Comparison of ENCODE assay signal across 7 cellular contexts in genomic region chr10:48125631-48126030, GRCh38.
DNase-seq lines count a peak whose midpoint lies in the region; ATAC-seq, FAIRE-seq and TF ChIP-seq lines count a peak whose summit lies in the region.
"Not testable (repeated sequence)": the region's sequence is repeated elsewhere in the genome, so short reads cannot be mapped to it uniquely, and the experiment has no call there.

No MANE protein-coding gene starts in this region.

- H3K4me1 Mint-ChIP-seq in H9; osteocyte (ENCODE audit: unreplicated experiment): not testable (repeated sequence)

- TF ChIP-seq RAD21 in A549 (conservative IDR thresholded peaks at IDR 0.05 in 1 of 2, IDR thresholded peaks at IDR 0.05 in 1 of 2), result peak in 1 of 2 experiments; percentile 10; a peak in 1 of 5 replicates

- not testable (repeated sequence) for H2BK120ac ChIP-seq in H9 (ENCODE audit: low read depth, low read length, poor library complexity, severe bottlenecking)

- not testable (repeated sequence) for H3K27ac Mint-ChIP-seq in H9; osteocyte (ENCODE audit: unreplicated experiment)

- not testable (repeated sequence) for H4K8ac ChIP-seq in H9 (replicated peaks; ENCODE audit: insufficient read length, low read depth, low read length)

- TF ChIP-seq EP300 in A549 (IDR thresholded peaks at IDR 0.05), result not testable (repeated sequence)

- H3K27ac ChIP-seq in A549; H9 (ENCODE audit: insufficient read length, low read depth, low read length): not testable (repeated sequence)

- not testable (repeated sequence) for H3K4me1 ChIP-seq in A549; H9 (ENCODE audit: insufficient read depth, low read length)

- not testable (repeated sequence) for H4K5ac ChIP-seq in H9 (ENCODE audit: insufficient read length, low read depth, low read length)

- H3K79me2 ChIP-seq in H9 (ENCODE audit: insufficient read depth, low read length), result not testable (repeated sequence)

- H3K4me3 Mint-ChIP-seq in H9; osteocyte (ENCODE audit: unreplicated experiment): not testable (repeated sequence)

- H2BK5ac ChIP-seq in H9 (ENCODE audit: insufficient read length, low read length), result not testable (repeated sequence)

- not testable (repeated sequence) for TF ChIP-seq POLR2A in A549 (IDR thresholded peaks at IDR 0.05; ENCODE audit: low read length)

- H3K9me3 Mint-ChIP-seq in H9; osteocyte (ENCODE audit: unreplicated experiment): not testable (repeated sequence)

- CTCF ChIA-PET in A549 (lab: Yijun Ruan, JAX), result not testable (repeated sequence)

- not testable (repeated sequence) for H3K27me3 ChIP-seq in H9 (ENCODE audit: insufficient read depth, low read length)

- H3K79me1 ChIP-seq in H9 (ENCODE audit: insufficient read depth, low read depth, low read length, poor library complexity, severe bottlenecking), result not testable (repeated sequence)

- 0% methylated on average over 2 of the region's 2 CpGs for WGBS in A549 (ENCODE audit: missing lambda C conversion rate)
- no CpG with 5 or more reads among the region's 2 CpGs for WGBS in H9 (ENCODE audit: extremely low coverage, insufficient read length, low lambda C conversion rate)

- not testable (repeated sequence) for H4K20me1 ChIP-seq in H9 (ENCODE audit: control insufficient read depth, insufficient read depth, insufficient read length)

- POLR2A ChIA-PET in A549 (lab: Yijun Ruan, JAX), result not testable (repeated sequence)

- not testable (repeated sequence) for FAIRE-seq in A549 (lab: Jason Lieb, UNC)

- not testable (repeated sequence) for DNase-seq in A549 (ENCODE audit: low read depth in 1 of 2, low spot score in 1 of 2); H9; left colon; osteocyte (ENCODE audit: extremely low spot score, unreplicated experiment)
- DNase-seq in OCI-M1 (lab: John Stamatoyannopoulos, UW) (peak; percentile 25), amniotic epithelial cell (ENCODE audit: low read depth) (peak; percentile 0), choroid plexus epithelial cell (ENCODE audit: low read depth) (peak; percentile 2)

- not testable (repeated sequence) for H3K9me3 ChIP-seq in A549; H9 (ENCODE audit: control insufficient read depth, low read depth, low read length)

- not testable (repeated sequence) for H3T11ph ChIP-seq in H9 (ENCODE audit: low read length)

- H4K91ac ChIP-seq in H9 (ENCODE audit: insufficient read length, low read depth, low read length), result not testable (repeated sequence)

- not testable (repeated sequence) for H2BK12ac ChIP-seq in H9 (ENCODE audit: insufficient read length, low read depth, low read length)

- not testable (repeated sequence) for H3K14ac ChIP-seq in H9 (ENCODE audit: insufficient read depth, low read length)

- H3K23me2 ChIP-seq in H9 (ENCODE audit: insufficient read length, low read depth, low read length, poor library complexity, severe bottlenecking), result not testable (repeated sequence)

- H3K56ac ChIP-seq in H9 (ENCODE audit: insufficient read length, low read depth, low read length), result not testable (repeated sequence)

- not testable (repeated sequence) for H2BK20ac ChIP-seq in H9 (ENCODE audit: low read depth, low read length, poor library complexity, severe bottlenecking)

- 0 out of 3 replicates have a peak, but pooled peaks have one; percentile 20 for TF ChIP-seq CTCF in A549 (IDR thresholded peaks at IDR 0.05)
- TF ChIP-seq CTCF in H9 (conservative IDR thresholded peaks at IDR 0.05), result peak; percentile 31; the same call in 2 of the 3 replicates
- TF ChIP-seq CTCF in choroid plexus epithelial cell (conservative IDR thresholded peaks at IDR 0.05; ENCODE audit: low read depth, low read length), result peak; percentile 27
- peak; percentile 22 for TF ChIP-seq CTCF in osteocyte (IDR thresholded peaks at IDR 0.05)

- H3K4me2 ChIP-seq in A549, result peak overlapping the region; percentile 48; the same call in 1 of the 3 replicates
- not testable (repeated sequence) for H3K4me2 ChIP-seq in H9 (ENCODE audit: insufficient read depth, insufficient read length, low read length)

- H2BK15ac ChIP-seq in H9 (ENCODE audit: low read depth, low read length), result not testable (repeated sequence)

- H3K27me3 Mint-ChIP-seq in H9 (ENCODE audit: low read depth); osteocyte (ENCODE audit: unreplicated experiment): not testable (repeated sequence)

- H3K23ac ChIP-seq in H9 (ENCODE audit: insufficient read length, low read depth, low read length), result not testable (repeated sequence)

- not testable (repeated sequence) for H3K36me3 Mint-ChIP-seq in H9 (ENCODE audit: insufficient read depth in 1 of 3, low read depth in 3 of 3); osteocyte (ENCODE audit: unreplicated experiment)

- not testable (repeated sequence) for H2AK5ac ChIP-seq in H9 (ENCODE audit: insufficient read length, low read length)

- not testable (repeated sequence) for H3K4ac ChIP-seq in H9 (ENCODE audit: low read depth, low read length)

- H3K9ac ChIP-seq in H9 (ENCODE audit: extremely low read depth, insufficient read length, low read length), result not testable (repeated sequence)

- ATAC-seq in A549, result peak; percentile 85 to 93
- ATAC-seq in left colon, result peak; percentile 57

- H2AFZ ChIP-seq in H9 (ENCODE audit: low read length), result not testable (repeated sequence)

- not testable (repeated sequence) for H3K4me3 ChIP-seq in A549; choroid plexus epithelial cell (ENCODE audit: low read depth, low read length)

- not testable (repeated sequence) for H3K18ac ChIP-seq in H9 (ENCODE audit: insufficient read length, low read depth, low read length)

- intact Hi-C loops in left colon (cut with DNase I, micrococcal nuclease), result not testable (repeated sequence)

TF ChIP-seq in A549, 52 proteins besides CTCF, POLR2A, EP300 and RAD21:
- peak; percentile 14 to 53; a peak in 3 of 4 replicates for TF ChIP-seq CEBPB (IDR thresholded peaks at IDR 0.05)
